1 cellular context compared by ENCODE assay signal in genomic region chrX:151370906-151371305, GRCh38.
TF ChIP-seq lines count a peak whose summit lies in the region.

No MANE protein-coding gene starts in this region.

TF ChIP-seq in GM23338, 12 proteins besides CTCF, POLR2A, EP300 and RAD21 (continued from another document):
- TF ChIP-seq, protein P1, sequence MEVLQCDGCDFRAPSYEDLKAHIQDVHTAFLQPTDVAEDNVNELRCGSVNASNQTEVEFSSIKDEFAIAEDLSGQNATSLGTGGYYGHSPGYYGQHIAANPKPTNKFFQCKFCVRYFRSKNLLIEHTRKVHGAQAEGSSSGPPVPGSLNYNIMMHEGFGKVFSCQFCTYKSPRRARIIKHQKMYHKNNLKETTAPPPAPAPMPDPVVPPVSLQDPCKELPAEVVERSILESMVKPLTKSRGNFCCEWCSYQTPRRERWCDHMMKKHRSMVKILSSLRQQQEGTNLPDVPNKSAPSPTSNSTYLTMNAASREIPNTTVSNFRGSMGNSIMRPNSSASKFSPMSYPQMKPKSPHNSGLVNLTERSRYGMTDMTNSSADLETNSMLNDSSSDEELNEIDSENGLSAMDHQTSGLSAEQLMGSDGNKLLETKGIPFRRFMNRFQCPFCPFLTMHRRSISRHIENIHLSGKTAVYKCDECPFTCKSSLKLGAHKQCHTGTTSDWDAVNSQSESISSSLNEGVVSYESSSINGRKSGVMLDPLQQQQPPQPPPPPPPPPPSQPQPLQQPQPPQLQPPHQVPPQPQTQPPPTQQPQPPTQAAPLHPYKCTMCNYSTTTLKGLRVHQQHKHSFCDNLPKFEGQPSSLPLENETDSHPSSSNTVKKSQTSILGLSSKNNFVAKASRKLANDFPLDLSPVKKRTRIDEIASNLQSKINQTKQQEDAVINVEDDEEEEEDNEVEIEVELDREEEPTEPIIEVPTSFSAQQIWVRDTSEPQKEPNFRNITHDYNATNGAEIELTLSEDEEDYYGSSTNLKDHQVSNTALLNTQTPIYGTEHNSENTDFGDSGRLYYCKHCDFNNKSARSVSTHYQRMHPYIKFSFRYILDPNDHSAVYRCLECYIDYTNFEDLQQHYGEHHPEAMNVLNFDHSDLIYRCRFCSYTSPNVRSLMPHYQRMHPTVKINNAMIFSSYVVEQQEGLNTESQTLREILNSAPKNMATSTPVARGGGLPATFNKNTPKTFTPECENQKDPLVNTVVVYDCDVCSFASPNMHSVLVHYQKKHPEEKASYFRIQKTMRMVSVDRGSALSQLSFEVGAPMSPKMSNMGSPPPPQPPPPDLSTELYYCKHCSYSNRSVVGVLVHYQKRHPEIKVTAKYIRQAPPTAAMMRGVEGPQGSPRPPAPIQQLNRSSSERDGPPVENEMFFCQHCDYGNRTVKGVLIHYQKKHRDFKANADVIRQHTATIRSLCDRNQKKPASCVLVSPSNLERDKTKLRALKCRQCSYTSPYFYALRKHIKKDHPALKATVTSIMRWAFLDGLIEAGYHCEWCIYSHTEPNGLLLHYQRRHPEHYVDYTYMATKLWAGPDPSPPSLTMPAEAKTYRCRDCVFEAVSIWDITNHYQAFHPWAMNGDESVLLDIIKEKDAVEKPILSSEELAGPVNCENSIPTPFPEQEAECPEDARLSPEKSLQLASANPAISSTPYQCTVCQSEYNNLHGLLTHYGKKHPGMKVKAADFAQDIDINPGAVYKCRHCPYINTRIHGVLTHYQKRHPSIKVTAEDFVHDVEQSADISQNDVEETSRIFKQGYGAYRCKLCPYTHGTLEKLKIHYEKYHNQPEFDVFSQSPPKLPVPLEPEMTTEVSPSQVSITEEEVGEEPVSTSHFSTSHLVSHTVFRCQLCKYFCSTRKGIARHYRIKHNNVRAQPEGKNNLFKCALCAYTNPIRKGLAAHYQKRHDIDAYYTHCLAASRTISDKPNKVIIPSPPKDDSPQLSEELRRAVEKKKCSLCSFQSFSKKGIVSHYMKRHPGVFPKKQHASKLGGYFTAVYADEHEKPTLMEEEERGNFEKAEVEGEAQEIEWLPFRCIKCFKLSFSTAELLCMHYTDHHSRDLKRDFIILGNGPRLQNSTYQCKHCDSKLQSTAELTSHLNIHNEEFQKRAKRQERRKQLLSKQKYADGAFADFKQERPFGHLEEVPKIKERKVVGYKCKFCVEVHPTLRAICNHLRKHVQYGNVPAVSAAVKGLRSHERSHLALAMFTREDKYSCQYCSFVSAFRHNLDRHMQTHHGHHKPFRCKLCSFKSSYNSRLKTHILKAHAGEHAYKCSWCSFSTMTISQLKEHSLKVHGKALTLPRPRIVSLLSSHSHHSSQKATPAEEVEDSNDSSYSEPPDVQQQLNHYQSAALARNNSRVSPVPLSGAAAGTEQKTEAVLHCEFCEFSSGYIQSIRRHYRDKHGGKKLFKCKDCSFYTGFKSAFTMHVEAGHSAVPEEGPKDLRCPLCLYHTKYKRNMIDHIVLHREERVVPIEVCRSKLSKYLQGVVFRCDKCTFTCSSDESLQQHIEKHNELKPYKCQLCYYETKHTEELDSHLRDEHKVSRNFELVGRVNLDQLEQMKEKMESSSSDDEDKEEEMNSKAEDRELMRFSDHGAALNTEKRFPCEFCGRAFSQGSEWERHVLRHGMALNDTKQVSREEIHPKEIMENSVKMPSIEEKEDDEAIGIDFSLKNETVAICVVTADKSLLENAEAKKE (CRISPR knock-in tag; IDR thresholded peaks at IDR 0.05) = no peak
- no peak for TF ChIP-seq ZNF331 (CRISPR knock-in tag; IDR thresholded peaks at IDR 0.05; ENCODE audit: low read depth)
- TF ChIP-seq, protein P2, sequence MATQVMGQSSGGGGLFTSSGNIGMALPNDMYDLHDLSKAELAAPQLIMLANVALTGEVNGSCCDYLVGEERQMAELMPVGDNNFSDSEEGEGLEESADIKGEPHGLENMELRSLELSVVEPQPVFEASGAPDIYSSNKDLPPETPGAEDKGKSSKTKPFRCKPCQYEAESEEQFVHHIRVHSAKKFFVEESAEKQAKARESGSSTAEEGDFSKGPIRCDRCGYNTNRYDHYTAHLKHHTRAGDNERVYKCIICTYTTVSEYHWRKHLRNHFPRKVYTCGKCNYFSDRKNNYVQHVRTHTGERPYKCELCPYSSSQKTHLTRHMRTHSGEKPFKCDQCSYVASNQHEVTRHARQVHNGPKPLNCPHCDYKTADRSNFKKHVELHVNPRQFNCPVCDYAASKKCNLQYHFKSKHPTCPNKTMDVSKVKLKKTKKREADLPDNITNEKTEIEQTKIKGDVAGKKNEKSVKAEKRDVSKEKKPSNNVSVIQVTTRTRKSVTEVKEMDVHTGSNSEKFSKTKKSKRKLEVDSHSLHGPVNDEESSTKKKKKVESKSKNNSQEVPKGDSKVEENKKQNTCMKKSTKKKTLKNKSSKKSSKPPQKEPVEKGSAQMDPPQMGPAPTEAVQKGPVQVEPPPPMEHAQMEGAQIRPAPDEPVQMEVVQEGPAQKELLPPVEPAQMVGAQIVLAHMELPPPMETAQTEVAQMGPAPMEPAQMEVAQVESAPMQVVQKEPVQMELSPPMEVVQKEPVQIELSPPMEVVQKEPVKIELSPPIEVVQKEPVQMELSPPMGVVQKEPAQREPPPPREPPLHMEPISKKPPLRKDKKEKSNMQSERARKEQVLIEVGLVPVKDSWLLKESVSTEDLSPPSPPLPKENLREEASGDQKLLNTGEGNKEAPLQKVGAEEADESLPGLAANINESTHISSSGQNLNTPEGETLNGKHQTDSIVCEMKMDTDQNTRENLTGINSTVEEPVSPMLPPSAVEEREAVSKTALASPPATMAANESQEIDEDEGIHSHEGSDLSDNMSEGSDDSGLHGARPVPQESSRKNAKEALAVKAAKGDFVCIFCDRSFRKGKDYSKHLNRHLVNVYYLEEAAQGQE (IDR thresholded peaks at IDR 0.05; ENCODE audit: unreplicated experiment) = no peak
- TF ChIP-seq EZH2phosphoT487 (IDR thresholded peaks at IDR 0.05; ENCODE audit: unreplicated experiment) = no peak
- no peak for TF ChIP-seq NANOG (IDR thresholded peaks at IDR 0.05; ENCODE audit: borderline replicate concordance)
- TF ChIP-seq STAT1 (IDR thresholded peaks at IDR 0.05; ENCODE audit: unreplicated experiment) = no peak
- TF ChIP-seq POLR2AphosphoS5 (IDR thresholded peaks at IDR 0.05; ENCODE audit: low read depth) = no peak
